ENCODE assay signal across 15 cellular contexts in genomic region chr14:18955816-18956215, GRCh38. TPM values are rescaled to one million over a fixed set of nuclear protein-coding genes. Genes with fewer than 3 reads are reported as not detected.
"Had no signal": no experiment of that assay in that cellular context is flagged by ENCODE, and none has a peak within 500 bp of the region (broad histone marks: within the 10 kb centered on the region; RNA-seq: fewer than 3 reads in every experiment).

No MANE protein-coding gene starts in this region.

RNA-seq across cellular contexts. Expression of gene POTEM, which starts 11.4 kb away (rescaled TPM):
- total RNA-seq: stomach, subcutaneous adipose tissue, suprapubic skin, temporal lobe, thoracic aorta, thyroid gland, tibial nerve, transverse colon, upper lobe of left lung, upper lobe of right lung, ureter, urinary bladder, uterus, vagina had no signal
- polyA plus RNA-seq: stomach, thymus, urinary bladder had no signal
